22 cellular contexts compared by ENCODE assay signal in the genomic region with DNA sequence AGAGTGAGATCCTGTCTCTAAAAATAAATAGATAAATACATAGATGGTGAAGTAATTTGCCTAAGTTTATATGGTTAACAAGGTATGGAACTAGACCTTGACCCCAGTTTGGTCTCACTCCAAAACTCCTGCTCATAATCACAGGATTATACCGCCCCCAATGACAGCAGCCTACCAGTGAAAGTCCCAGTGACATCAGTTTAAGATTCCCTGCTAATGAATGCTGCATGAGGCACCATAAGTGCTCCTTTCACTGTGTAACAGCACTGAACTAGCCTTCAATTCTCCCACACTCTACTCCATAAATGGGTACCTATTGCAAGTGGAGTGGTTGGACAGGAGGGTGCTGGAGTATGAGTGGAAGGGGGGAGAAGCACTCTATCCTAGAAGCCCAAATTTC. TPM values are rescaled to one million over a fixed set of nuclear protein-coding genes. Genes with fewer than 3 reads are reported as not detected.
A peak's percentile ranks its signal among the peaks of the same experiment; 100 is the strongest.
DNase-seq lines count a peak whose midpoint lies in the region; ATAC-seq and TF ChIP-seq lines count a peak whose summit lies in the region.
"Had no signal": no experiment of that assay in that cellular context is flagged by ENCODE, and none has a peak within 500 bp of the region (broad histone marks: within the 10 kb centered on the region; RNA-seq: fewer than 3 reads in every experiment).

No MANE protein-coding gene starts in this region.

- no peak overlapping the region for H2BK120ac ChIP-seq in neuronal stem cell (ENCODE audit: low read depth, low read length)
- no peak overlapping the region for H2BK120ac ChIP-seq in mesendoderm (ENCODE audit: low read depth, low read length)

- no peaks in the 10 kb centered on the region for H3K36me3 ChIP-seq in HEK293 (ENCODE audit: control insufficient read depth in 2 of 2, insufficient read depth in 1 of 2, low read length in 2 of 2)
- no peaks in the 10 kb centered on the region for H3K36me3 ChIP-seq in colonic mucosa
- no peaks in the 10 kb centered on the region for H3K36me3 ChIP-seq in neuronal stem cell (replicated peaks in 1 of 2; ENCODE audit: control insufficient read depth in 2 of 2, insufficient read depth in 2 of 2, low read length in 2 of 2)
- H3K36me3 ChIP-seq in mesendoderm (ENCODE audit: control insufficient read depth, insufficient read depth, low read length), result no peaks in the 10 kb centered on the region
- H3K36me3 ChIP-seq: BE2C had no signal

- POLR2A ChIA-PET in AG04450 (lab: Yijun Ruan, JAX) (no interaction called here), HEK293 (lab: Yijun Ruan, JAX) (interaction anchor here (0.7 kb wide), 1 partner anchor 13 kb away, joined by 3 read pairs; no protein-coding TSS in a partner anchor)

- no peak overlapping the region for H2BK12ac ChIP-seq in neuronal stem cell (ENCODE audit: low read length)

- CTCF ChIA-PET in AG04450 (lab: Charles Lee) (no interaction called here), HEK293 (lab: Yijun Ruan, JAX) (no interaction called here), Calu3 (lab: Charles Lee) (no interaction called here)

- no peak overlapping the region for H3K4ac ChIP-seq in neuronal stem cell (ENCODE audit: low read length)
- H3K4ac ChIP-seq in mesendoderm (ENCODE audit: low read depth, low read length), result no peak overlapping the region

- H3K4me3 ChIP-seq in AG04450 (ENCODE audit: low read depth, low read length) (no peak overlapping the region), HEK293 (ENCODE audit: low read depth, low read length) (no peak overlapping the region), colonic mucosa (no peak overlapping the region), neuronal stem cell (ENCODE audit: low read length in 2 of 2) (no peak overlapping the region), mesendoderm (ENCODE audit: low read length) (no peak overlapping the region)
- H3K4me3 ChIP-seq: GM12878 had no signal

- H3K27ac Mint-ChIP-seq in Calu3 (ENCODE audit: unreplicated experiment), result no peak overlapping the region
- H3K27ac Mint-ChIP-seq: CD4-positive, CD25-positive, alpha-beta regulatory T cell; CD8-positive, alpha-beta memory T cell; H9 had no signal

- H2AK5ac ChIP-seq in neuronal stem cell (ENCODE audit: low read depth, low read length) (no peak overlapping the region), mesendoderm (ENCODE audit: low read length) (no peak overlapping the region)

- H3K56ac ChIP-seq in mesendoderm (ENCODE audit: low read length), result no peak overlapping the region

- WGBS in neuronal stem cell (ENCODE audit: extremely low coverage in 2 of 2, insufficient read length in 2 of 2, insufficient replicate concordance in 1 of 2), 2 donors, result no CpG with 5 or more reads among the region's 1 CpG
- WGBS in mesendoderm (ENCODE audit: extremely low coverage, insufficient coverage, low lambda C conversion rate), result no CpG with 5 or more reads among the region's 1 CpG

- ATAC-seq in left colon, result peak; percentile 64
- ATAC-seq: GM12878, HepG2 had no signal

- intact Hi-C loops in colonic mucosa (cut with DNase I), result no loop called here
- intact Hi-C loops in left colon (cut with DNase I, micrococcal nuclease), result no loop called here
- intact Hi-C loops in Calu3 (cut with micrococcal nuclease; ENCODE audit: unreplicated experiment), result no loop called here

- H2BK5ac ChIP-seq in neuronal stem cell (ENCODE audit: low read length) (no peak overlapping the region), mesendoderm (ENCODE audit: low read length) (no peak overlapping the region)

- H3K14ac ChIP-seq in neuronal stem cell (ENCODE audit: low read length), result no peak overlapping the region

- H3K4me1 ChIP-seq in HEK293 (ENCODE audit: control insufficient read depth, insufficient read depth, low read length) (no peaks in the 10 kb centered on the region), colonic mucosa (peaks cover 4% of the 10 kb centered on the region), neuronal stem cell (ENCODE audit: control insufficient read depth in 2 of 2, insufficient read depth in 1 of 2, low read depth in 1 of 2, low read length in 2 of 2) (no peaks in the 10 kb centered on the region), mesendoderm (ENCODE audit: control insufficient read depth, low read depth, low read length) (no peaks in the 10 kb centered on the region)
- H3K4me1 ChIP-seq: BE2C had no signal

- no peak overlapping the region for H4K91ac ChIP-seq in neuronal stem cell (ENCODE audit: low read depth, low read length, poor library complexity)

- H3K4me3 Mint-ChIP-seq in Calu3 (ENCODE audit: low read depth, unreplicated experiment), result no peak overlapping the region
- H3K4me3 Mint-ChIP-seq: CD4-positive, CD25-positive, alpha-beta regulatory T cell; CD8-positive, alpha-beta memory T cell; H9 had no signal

- H2AFZ ChIP-seq in neuronal stem cell (ENCODE audit: low read length), result no peak overlapping the region

- H3K9me3 Mint-ChIP-seq in Calu3 (ENCODE audit: low read depth, unreplicated experiment), result peaks cover 6% of the 10 kb centered on the region

- DNase-seq in AG04450 (ENCODE audit: low read depth, low spot score) (no peak), colonic mucosa (peak; percentile 37), left colon (no peak), neuronal stem cell (ENCODE audit: low spot score) (no peak), AG20443 (ENCODE audit: low spot score) (no peak), mesendoderm (no peak), Calu3 (no peak)
- DNase-seq: 8988T; BE2C; C1 segment of cervical spinal cord; CD4-positive, CD25-positive, alpha-beta regulatory T cell; CD8-positive, alpha-beta memory T cell; COR-L47; DMS153; DMS79; EL; GOT3; H9; KG1 had no signal

- H3K27ac ChIP-seq in AG04450 (ENCODE audit: low read depth, low read length) (peak overlapping the region; percentile 34), HEK293 (ENCODE audit: extremely low read depth, low read depth, low read length) (no peak overlapping the region), colonic mucosa (no peak overlapping the region), neuronal stem cell (replicated peaks; ENCODE audit: low read length) (no peak overlapping the region), mesendoderm (ENCODE audit: low read depth, low read length) (no peak overlapping the region)

- H3K4me2 ChIP-seq in neuronal stem cell (ENCODE audit: insufficient read depth, low read length, poor library complexity, severe bottlenecking), result no peak overlapping the region
- H3K4me2 ChIP-seq in mesendoderm (ENCODE audit: low read length), result no peak overlapping the region

- H3K27me3 ChIP-seq in AG04450 (ENCODE audit: control insufficient read depth, insufficient read depth, low read length), result no peaks in the 10 kb centered on the region
- no peaks in the 10 kb centered on the region for H3K27me3 ChIP-seq in colonic mucosa
- no peaks in the 10 kb centered on the region for H3K27me3 ChIP-seq in neuronal stem cell (ENCODE audit: control insufficient read depth in 3 of 3, insufficient read depth in 3 of 3, low read depth in 1 of 3, low read length in 3 of 3)
- H3K27me3 ChIP-seq in mesendoderm (ENCODE audit: insufficient read depth, low read length, poor library complexity), result no peaks in the 10 kb centered on the region

- no peaks in the 10 kb centered on the region; the same call in 1 of the 2 replicates for H3K9me3 ChIP-seq in AG04450 (ENCODE audit: control insufficient read depth, insufficient read depth, low read length)
- H3K9me3 ChIP-seq in HEK293 (ENCODE audit: control insufficient read depth, insufficient read depth, low read depth, low read length), result no peaks in the 10 kb centered on the region; the same call in 1 of the 2 replicates
- no peaks in the 10 kb centered on the region for H3K9me3 ChIP-seq in colonic mucosa
- no peaks in the 10 kb centered on the region for H3K9me3 ChIP-seq in neuronal stem cell (replicated peaks in 1 of 2; ENCODE audit: control insufficient read depth in 2 of 2, insufficient read depth in 1 of 2, low read depth in 1 of 2, low read length in 2 of 2)
- H3K9me3 ChIP-seq: BE2C had no signal

- H2BK15ac ChIP-seq in neuronal stem cell (ENCODE audit: low read length) (no peak overlapping the region), mesendoderm (replicated peaks; ENCODE audit: low read depth) (no peak overlapping the region)

- no TSS peak for BruUV-seq in Calu3 (replicated peaks; lab: Mats Ljungman, UMichigan)

- H4K5ac ChIP-seq in mesendoderm (ENCODE audit: low read length), result no peak overlapping the region

- H3K4me1 Mint-ChIP-seq in Calu3 (ENCODE audit: low read depth, unreplicated experiment), result peaks cover 21% of the 10 kb centered on the region
- H3K4me1 Mint-ChIP-seq: CD4-positive, CD25-positive, alpha-beta regulatory T cell; CD8-positive, alpha-beta memory T cell had no signal

- TF ChIP-seq CTCF in AG04450 (IDR thresholded peaks at IDR 0.05; ENCODE audit: low read depth, low read length) (no peak), HEK293 (tag by site-specific recombination; IDR thresholded peaks at IDR 0.05) (no peak), colonic mucosa (IDR thresholded peaks at IDR 0.05) (no peak), Calu3 (IDR thresholded peaks at IDR 0.05; ENCODE audit: unreplicated experiment) (no peak)

- H3K23ac ChIP-seq in neuronal stem cell (ENCODE audit: low read depth, low read length, poor library complexity) (no peak overlapping the region), mesendoderm (ENCODE audit: low read length) (no peak overlapping the region)

- H3K36me3 Mint-ChIP-seq in Calu3 (ENCODE audit: insufficient read depth, unreplicated experiment), result no peaks in the 10 kb centered on the region
- H3K36me3 Mint-ChIP-seq: CD4-positive, CD25-positive, alpha-beta regulatory T cell; CD8-positive, alpha-beta memory T cell had no signal

- no peak overlapping the region for H4K8ac ChIP-seq in neuronal stem cell (ENCODE audit: low read depth, low read length)
- H4K8ac ChIP-seq in mesendoderm (ENCODE audit: low read depth, low read length), result no peak overlapping the region

- H3K27me3 Mint-ChIP-seq in Calu3 (ENCODE audit: unreplicated experiment), result no peaks in the 10 kb centered on the region

- H3K18ac ChIP-seq in neuronal stem cell (ENCODE audit: low read length) (no peak overlapping the region), mesendoderm (ENCODE audit: low read length) (no peak overlapping the region)

- no peak overlapping the region for H3K9ac ChIP-seq in colonic mucosa (ENCODE audit: low read depth in 2 of 2, low read length in 2 of 2)
- H3K9ac ChIP-seq in neuronal stem cell (ENCODE audit: low read depth, low read length, poor library complexity), result no peak overlapping the region
- no peak overlapping the region for H3K9ac ChIP-seq in mesendoderm (ENCODE audit: low read length)

- no peaks in the 10 kb centered on the region for H3K79me2 ChIP-seq in mesendoderm (ENCODE audit: control insufficient read depth, insufficient read depth, low read length)

- H3K79me1 ChIP-seq in neuronal stem cell (ENCODE audit: low read depth, low read length) (no peaks in the 10 kb centered on the region), mesendoderm (ENCODE audit: low read length) (no peaks in the 10 kb centered on the region)

TF ChIP-seq in HEK293, 187 proteins besides CTCF, POLR2A, EP300 and RAD21 (continues in another document):
- TF ChIP-seq PRDM1 (tag by site-specific recombination; IDR thresholded peaks at IDR 0.05), result peak; percentile 71

RNA-seq across cellular contexts. Expression of a gene that starts 23.7 kb away (rescaled TPM):
- polyA plus RNA-seq in AG04450 (2011; rRNA removed), result 45.8 and 57.2 TPM in 2 replicates
- polyA minus RNA-seq in AG04450 (2011; rRNA and poly(A)+ RNA removed), result 87.6 and 111 TPM in 2 replicates
- total RNA-seq in colonic mucosa (10 to 100 TPM; 18.8 to 23.5 TPM), left colon (10 to 100 TPM; 35.2 to 45.5 TPM), Calu3 (2022) (24.2 and 29.6 TPM in 2 replicates)
- polyA plus RNA-seq in neuronal stem cell (2013, experiment 1 of 2), result 0.93 TPM
- 0.96 TPM for polyA plus RNA-seq in neuronal stem cell (2013, experiment 2 of 2)
- polyA plus RNA-seq in mesendoderm (2013, experiment 1 of 2), result 1.3 TPM
- 1.1 TPM for polyA plus RNA-seq in mesendoderm (2013, experiment 2 of 2)
- total RNA-seq: CD4-positive, CD25-positive, alpha-beta regulatory T cell; CD8-positive, alpha-beta memory T cell had no signal
- polyA plus RNA-seq: CD4-positive, CD25-positive, alpha-beta regulatory T cell; CD8-positive, alpha-beta memory T cell had no signal
